10 cellular contexts compared by ENCODE assay signal in genomic region chr4:110163327-110164070, GRCh38. TPM values are rescaled to one million over a fixed set of nuclear protein-coding genes. Genes with fewer than 3 reads are reported as not detected.
DNase-seq lines count a peak whose midpoint lies in the region; ATAC-seq, FAIRE-seq and TF ChIP-seq lines count a peak whose summit lies in the region.
"Had no signal": no experiment of that assay in that cellular context is flagged by ENCODE, and none has a peak within 500 bp of the region (broad histone marks: within the 10 kb centered on the region; RNA-seq: fewer than 3 reads in every experiment).

No MANE protein-coding gene starts in this region.

- DNase-seq in ELR (ENCODE audit: low read depth) (peak; percentile 85), RCC 7860 (ENCODE audit: low spot score) (peak; percentile 94), dedifferentiated amniotic fluid mesenchymal stem cell (ENCODE audit: extremely low spot score) (peak; percentile 45), osteocyte (ENCODE audit: extremely low spot score, unreplicated experiment) (no peak), UCSD-AML1 (lab: John Stamatoyannopoulos, UW; ENCODE audit: unreplicated experiment) (no peak), NCI-H1417 (lab: John Stamatoyannopoulos, UW) (no peak), medulla oblongata (ENCODE audit: extremely low spot score) (no peak)
- DNase-seq: hypothalamus, NCI-H524 treated with DMSO at 0.1 percent for 48 hours had no signal

- peak; percentile 94 for FAIRE-seq in RCC 7860 (lab: Jason Lieb, UNC)

- H3K4me3 Mint-ChIP-seq in osteocyte (ENCODE audit: unreplicated experiment) = no peak overlapping the region

- no peak for ATAC-seq in HG02840 (IDR thresholded peaks at IDR 0.05; ENCODE audit: low FRiP score, unreplicated experiment)

- H3K27me3 Mint-ChIP-seq in osteocyte (ENCODE audit: unreplicated experiment) = no peaks in the 10 kb centered on the region

- no peaks in the 10 kb centered on the region for H3K9me3 Mint-ChIP-seq in osteocyte (ENCODE audit: unreplicated experiment)

- peaks cover 27% of the 10 kb centered on the region for H3K4me1 Mint-ChIP-seq in osteocyte (ENCODE audit: unreplicated experiment)

- peak overlapping the region; percentile 39 for H3K27ac Mint-ChIP-seq in osteocyte (ENCODE audit: unreplicated experiment)

- TF ChIP-seq CTCF in osteocyte (IDR thresholded peaks at IDR 0.05) = no peak

- no peaks in the 10 kb centered on the region for H3K36me3 Mint-ChIP-seq in osteocyte (ENCODE audit: unreplicated experiment)

RNA-seq across cellular contexts. Expression of gene ELOVL6, which starts 34.9 kb away (rescaled TPM):
- total RNA-seq in osteocyte = 7.3 and 9.0 TPM in 2 replicates

Comparison
In these comparisons a context has a peak if more than half of its experiments do, and no peak if none do; other contexts are left out.
1. DNase-seq: peak in ELR (single experiment), RCC 7860 (single experiment) and dedifferentiated amniotic fluid mesenchymal stem cell (single experiment); none in osteocyte (single experiment), UCSD-AML1 (single experiment), NCI-H1417 (0 of 3) and medulla oblongata (single experiment).